1 cellular context compared by ENCODE assay signal in genomic region chr20:3753098-3753497, GRCh38.
A peak's percentile ranks its signal among the peaks of the same experiment; 100 is the strongest.
TF ChIP-seq lines count a peak whose summit lies in the region.

No MANE protein-coding gene starts in this region.

TF ChIP-seq in K562, 482 proteins besides CTCF, POLR2A, EP300 and RAD21:
- TF ChIP-seq NBN (IDR thresholded peaks at IDR 0.05; ENCODE audit: low read depth) (no peak), CXXC5 (CRISPR knock-in tag; IDR thresholded peaks at IDR 0.05) (no peak), ZNF785 (CRISPR knock-in tag; IDR thresholded peaks at IDR 0.05) (no peak), CGGBP1 (CRISPR knock-in tag; IDR thresholded peaks at IDR 0.05) (no peak), NR1H2 (CRISPR knock-in tag; IDR thresholded peaks at IDR 0.05) (no peak), FOXM1 (IDR thresholded peaks at IDR 0.05; ENCODE audit: low read depth) (no peak), FOXM1 (CRISPR knock-in tag; IDR thresholded peaks at IDR 0.05; ENCODE audit: low read depth) (no peak), STAT5B (CRISPR knock-in tag; IDR thresholded peaks at IDR 0.05) (no peak), ZNF764 (CRISPR knock-in tag; IDR thresholded peaks at IDR 0.05; ENCODE audit: low read depth) (no peak), XRCC3 (IDR thresholded peaks at IDR 0.05) (no peak), PRMT5 (CRISPR knock-in tag; IDR thresholded peaks at IDR 0.05) (no peak), TOE1 (IDR thresholded peaks at IDR 0.05; ENCODE audit: borderline replicate concordance) (no peak), TOE1 (CRISPR knock-in tag; IDR thresholded peaks at IDR 0.05; ENCODE audit: borderline replicate concordance, low read depth) (no peak), ZFPM2 (CRISPR knock-in tag; IDR thresholded peaks at IDR 0.05) (no peak), SMC3 (conservative IDR thresholded peaks at IDR 0.05; ENCODE audit: insufficient read depth, low read depth, low read length) (0 out of 2 replicates have a peak, but pooled peaks have one; percentile 14), STAG1 (CRISPR knock-in tag; IDR thresholded peaks at IDR 0.05; ENCODE audit: borderline replicate concordance) (peak; percentile 45; the same call in 1 of the 2 replicates)
- TF ChIP-seq, protein P1, sequence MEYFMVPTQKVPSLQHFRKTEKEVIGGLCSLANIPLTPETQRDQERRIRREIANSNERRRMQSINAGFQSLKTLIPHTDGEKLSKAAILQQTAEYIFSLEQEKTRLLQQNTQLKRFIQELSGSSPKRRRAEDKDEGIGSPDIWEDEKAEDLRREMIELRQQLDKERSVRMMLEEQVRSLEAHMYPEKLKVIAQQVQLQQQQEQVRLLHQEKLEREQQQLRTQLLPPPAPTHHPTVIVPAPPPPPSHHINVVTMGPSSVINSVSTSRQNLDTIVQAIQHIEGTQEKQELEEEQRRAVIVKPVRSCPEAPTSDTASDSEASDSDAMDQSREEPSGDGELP (CRISPR knock-in tag; IDR thresholded peaks at IDR 0.05; ENCODE audit: borderline replicate concordance): peak; percentile 33; the same call in 1 of the 2 replicates
- TF ChIP-seq, protein P2, sequence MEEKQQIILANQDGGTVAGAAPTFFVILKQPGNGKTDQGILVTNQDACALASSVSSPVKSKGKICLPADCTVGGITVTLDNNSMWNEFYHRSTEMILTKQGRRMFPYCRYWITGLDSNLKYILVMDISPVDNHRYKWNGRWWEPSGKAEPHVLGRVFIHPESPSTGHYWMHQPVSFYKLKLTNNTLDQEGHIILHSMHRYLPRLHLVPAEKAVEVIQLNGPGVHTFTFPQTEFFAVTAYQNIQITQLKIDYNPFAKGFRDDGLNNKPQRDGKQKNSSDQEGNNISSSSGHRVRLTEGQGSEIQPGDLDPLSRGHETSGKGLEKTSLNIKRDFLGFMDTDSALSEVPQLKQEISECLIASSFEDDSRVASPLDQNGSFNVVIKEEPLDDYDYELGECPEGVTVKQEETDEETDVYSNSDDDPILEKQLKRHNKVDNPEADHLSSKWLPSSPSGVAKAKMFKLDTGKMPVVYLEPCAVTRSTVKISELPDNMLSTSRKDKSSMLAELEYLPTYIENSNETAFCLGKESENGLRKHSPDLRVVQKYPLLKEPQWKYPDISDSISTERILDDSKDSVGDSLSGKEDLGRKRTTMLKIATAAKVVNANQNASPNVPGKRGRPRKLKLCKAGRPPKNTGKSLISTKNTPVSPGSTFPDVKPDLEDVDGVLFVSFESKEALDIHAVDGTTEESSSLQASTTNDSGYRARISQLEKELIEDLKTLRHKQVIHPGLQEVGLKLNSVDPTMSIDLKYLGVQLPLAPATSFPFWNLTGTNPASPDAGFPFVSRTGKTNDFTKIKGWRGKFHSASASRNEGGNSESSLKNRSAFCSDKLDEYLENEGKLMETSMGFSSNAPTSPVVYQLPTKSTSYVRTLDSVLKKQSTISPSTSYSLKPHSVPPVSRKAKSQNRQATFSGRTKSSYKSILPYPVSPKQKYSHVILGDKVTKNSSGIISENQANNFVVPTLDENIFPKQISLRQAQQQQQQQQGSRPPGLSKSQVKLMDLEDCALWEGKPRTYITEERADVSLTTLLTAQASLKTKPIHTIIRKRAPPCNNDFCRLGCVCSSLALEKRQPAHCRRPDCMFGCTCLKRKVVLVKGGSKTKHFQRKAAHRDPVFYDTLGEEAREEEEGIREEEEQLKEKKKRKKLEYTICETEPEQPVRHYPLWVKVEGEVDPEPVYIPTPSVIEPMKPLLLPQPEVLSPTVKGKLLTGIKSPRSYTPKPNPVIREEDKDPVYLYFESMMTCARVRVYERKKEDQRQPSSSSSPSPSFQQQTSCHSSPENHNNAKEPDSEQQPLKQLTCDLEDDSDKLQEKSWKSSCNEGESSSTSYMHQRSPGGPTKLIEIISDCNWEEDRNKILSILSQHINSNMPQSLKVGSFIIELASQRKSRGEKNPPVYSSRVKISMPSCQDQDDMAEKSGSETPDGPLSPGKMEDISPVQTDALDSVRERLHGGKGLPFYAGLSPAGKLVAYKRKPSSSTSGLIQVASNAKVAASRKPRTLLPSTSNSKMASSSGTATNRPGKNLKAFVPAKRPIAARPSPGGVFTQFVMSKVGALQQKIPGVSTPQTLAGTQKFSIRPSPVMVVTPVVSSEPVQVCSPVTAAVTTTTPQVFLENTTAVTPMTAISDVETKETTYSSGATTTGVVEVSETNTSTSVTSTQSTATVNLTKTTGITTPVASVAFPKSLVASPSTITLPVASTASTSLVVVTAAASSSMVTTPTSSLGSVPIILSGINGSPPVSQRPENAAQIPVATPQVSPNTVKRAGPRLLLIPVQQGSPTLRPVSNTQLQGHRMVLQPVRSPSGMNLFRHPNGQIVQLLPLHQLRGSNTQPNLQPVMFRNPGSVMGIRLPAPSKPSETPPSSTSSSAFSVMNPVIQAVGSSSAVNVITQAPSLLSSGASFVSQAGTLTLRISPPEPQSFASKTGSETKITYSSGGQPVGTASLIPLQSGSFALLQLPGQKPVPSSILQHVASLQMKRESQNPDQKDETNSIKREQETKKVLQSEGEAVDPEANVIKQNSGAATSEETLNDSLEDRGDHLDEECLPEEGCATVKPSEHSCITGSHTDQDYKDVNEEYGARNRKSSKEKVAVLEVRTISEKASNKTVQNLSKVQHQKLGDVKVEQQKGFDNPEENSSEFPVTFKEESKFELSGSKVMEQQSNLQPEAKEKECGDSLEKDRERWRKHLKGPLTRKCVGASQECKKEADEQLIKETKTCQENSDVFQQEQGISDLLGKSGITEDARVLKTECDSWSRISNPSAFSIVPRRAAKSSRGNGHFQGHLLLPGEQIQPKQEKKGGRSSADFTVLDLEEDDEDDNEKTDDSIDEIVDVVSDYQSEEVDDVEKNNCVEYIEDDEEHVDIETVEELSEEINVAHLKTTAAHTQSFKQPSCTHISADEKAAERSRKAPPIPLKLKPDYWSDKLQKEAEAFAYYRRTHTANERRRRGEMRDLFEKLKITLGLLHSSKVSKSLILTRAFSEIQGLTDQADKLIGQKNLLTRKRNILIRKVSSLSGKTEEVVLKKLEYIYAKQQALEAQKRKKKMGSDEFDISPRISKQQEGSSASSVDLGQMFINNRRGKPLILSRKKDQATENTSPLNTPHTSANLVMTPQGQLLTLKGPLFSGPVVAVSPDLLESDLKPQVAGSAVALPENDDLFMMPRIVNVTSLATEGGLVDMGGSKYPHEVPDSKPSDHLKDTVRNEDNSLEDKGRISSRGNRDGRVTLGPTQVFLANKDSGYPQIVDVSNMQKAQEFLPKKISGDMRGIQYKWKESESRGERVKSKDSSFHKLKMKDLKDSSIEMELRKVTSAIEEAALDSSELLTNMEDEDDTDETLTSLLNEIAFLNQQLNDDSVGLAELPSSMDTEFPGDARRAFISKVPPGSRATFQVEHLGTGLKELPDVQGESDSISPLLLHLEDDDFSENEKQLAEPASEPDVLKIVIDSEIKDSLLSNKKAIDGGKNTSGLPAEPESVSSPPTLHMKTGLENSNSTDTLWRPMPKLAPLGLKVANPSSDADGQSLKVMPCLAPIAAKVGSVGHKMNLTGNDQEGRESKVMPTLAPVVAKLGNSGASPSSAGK (IDR thresholded peaks at IDR 0.05): no peak
- TF ChIP-seq, protein P3, sequence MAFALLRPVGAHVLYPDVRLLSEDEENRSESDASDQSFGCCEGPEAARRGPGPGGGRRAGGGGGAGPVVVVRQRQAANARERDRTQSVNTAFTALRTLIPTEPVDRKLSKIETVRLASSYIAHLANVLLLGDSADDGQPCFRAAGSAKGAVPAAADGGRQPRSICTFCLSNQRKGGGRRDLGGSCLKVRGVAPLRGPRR (CRISPR knock-in tag; IDR thresholded peaks at IDR 0.05): no peak
- TF ChIP-seq, protein P4, sequence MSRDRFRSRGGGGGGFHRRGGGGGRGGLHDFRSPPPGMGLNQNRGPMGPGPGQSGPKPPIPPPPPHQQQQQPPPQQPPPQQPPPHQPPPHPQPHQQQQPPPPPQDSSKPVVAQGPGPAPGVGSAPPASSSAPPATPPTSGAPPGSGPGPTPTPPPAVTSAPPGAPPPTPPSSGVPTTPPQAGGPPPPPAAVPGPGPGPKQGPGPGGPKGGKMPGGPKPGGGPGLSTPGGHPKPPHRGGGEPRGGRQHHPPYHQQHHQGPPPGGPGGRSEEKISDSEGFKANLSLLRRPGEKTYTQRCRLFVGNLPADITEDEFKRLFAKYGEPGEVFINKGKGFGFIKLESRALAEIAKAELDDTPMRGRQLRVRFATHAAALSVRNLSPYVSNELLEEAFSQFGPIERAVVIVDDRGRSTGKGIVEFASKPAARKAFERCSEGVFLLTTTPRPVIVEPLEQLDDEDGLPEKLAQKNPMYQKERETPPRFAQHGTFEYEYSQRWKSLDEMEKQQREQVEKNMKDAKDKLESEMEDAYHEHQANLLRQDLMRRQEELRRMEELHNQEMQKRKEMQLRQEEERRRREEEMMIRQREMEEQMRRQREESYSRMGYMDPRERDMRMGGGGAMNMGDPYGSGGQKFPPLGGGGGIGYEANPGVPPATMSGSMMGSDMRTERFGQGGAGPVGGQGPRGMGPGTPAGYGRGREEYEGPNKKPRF (IDR thresholded peaks at IDR 0.05; ENCODE audit: low read depth, low read length): no peak
- TF ChIP-seq, protein P5, sequence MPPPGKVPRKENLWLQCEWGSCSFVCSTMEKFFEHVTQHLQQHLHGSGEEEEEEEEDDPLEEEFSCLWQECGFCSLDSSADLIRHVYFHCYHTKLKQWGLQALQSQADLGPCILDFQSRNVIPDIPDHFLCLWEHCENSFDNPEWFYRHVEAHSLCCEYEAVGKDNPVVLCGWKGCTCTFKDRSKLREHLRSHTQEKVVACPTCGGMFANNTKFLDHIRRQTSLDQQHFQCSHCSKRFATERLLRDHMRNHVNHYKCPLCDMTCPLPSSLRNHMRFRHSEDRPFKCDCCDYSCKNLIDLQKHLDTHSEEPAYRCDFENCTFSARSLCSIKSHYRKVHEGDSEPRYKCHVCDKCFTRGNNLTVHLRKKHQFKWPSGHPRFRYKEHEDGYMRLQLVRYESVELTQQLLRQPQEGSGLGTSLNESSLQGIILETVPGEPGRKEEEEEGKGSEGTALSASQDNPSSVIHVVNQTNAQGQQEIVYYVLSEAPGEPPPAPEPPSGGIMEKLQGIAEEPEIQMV (tag; conservative IDR thresholded peaks at IDR 0.05; ENCODE audit: low read depth): no peak
- TF ChIP-seq, protein P6, sequence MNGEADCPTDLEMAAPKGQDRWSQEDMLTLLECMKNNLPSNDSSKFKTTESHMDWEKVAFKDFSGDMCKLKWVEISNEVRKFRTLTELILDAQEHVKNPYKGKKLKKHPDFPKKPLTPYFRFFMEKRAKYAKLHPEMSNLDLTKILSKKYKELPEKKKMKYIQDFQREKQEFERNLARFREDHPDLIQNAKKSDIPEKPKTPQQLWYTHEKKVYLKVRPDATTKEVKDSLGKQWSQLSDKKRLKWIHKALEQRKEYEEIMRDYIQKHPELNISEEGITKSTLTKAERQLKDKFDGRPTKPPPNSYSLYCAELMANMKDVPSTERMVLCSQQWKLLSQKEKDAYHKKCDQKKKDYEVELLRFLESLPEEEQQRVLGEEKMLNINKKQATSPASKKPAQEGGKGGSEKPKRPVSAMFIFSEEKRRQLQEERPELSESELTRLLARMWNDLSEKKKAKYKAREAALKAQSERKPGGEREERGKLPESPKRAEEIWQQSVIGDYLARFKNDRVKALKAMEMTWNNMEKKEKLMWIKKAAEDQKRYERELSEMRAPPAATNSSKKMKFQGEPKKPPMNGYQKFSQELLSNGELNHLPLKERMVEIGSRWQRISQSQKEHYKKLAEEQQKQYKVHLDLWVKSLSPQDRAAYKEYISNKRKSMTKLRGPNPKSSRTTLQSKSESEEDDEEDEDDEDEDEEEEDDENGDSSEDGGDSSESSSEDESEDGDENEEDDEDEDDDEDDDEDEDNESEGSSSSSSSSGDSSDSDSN (IDR thresholded peaks at IDR 0.05; ENCODE audit: borderline replicate concordance in 1 of 2, low read depth in 2 of 2, low read length in 2 of 2): no peak
- TF ChIP-seq, protein P7, sequence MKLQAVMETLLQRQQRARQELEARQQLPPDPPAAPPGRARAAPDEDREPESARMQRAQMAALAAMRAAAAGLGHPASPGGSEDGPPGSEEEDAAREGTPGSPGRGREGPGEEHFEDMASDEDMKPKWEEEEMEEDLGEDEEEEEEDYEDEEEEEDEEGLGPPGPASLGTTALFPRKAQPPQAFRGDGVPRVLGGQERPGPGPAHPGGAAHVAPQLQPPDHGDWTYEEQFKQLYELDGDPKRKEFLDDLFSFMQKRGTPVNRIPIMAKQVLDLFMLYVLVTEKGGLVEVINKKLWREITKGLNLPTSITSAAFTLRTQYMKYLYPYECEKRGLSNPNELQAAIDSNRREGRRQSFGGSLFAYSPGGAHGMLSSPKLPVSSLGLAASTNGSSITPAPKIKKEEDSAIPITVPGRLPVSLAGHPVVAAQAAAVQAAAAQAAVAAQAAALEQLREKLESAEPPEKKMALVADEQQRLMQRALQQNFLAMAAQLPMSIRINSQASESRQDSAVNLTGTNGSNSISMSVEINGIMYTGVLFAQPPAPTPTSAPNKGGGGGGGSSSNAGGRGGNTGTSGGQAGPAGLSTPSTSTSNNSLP (IDR thresholded peaks at IDR 0.05; ENCODE audit: borderline replicate concordance, low read depth, low read length): no peak
